In the genomic region with DNA sequence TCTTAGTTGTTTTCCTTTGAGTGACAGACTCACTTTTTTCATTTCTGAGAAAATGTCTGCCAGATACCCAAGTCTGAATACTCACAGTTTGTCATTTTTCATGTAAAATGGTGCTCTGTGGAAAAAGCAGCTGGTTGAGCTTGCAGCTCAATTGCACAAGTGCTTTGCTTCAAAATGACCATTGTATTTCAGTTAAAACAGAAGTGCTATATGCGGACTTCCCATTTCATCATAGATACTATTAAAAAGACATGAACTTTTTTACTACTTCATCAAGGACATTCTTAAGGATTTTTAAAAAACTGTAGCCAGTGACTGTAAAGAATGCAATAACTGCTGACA, we compare ENCODE assay signal across 13 cellular contexts.
DNase-seq lines count a peak whose midpoint lies in the region; ATAC-seq and TF ChIP-seq lines count a peak whose summit lies in the region.
"Had no signal": no experiment of that assay in that cellular context is flagged by ENCODE, and none has a peak within 500 bp of the region (broad histone marks: within the 10 kb centered on the region; RNA-seq: fewer than 3 reads in every experiment).

No MANE protein-coding gene starts in this region.

- H3K4me3 ChIP-seq in fibroblast of villous mesenchyme (ENCODE audit: low read depth, low read length): no peak overlapping the region
- no peak overlapping the region for H3K4me3 ChIP-seq in upper lobe of right lung
- H3K4me3 ChIP-seq: coronary artery had no signal

- H3K36me3 ChIP-seq in upper lobe of right lung: peaks cover 11% of the 10 kb centered on the region

- intact Hi-C loops in upper lobe of right lung (cut with DNase I): no loop called here

- peak overlapping the region; percentile 75 for H3K27ac Mint-ChIP-seq in stimulated activated naive CD8-positive, alpha-beta T cell treated with anti-CD3 and anti-CD28 coated beads, Interleukin-15, Interleukin-2, amounts not matched to agents 100 ng/mL and 50 ng/mL, for 24 hours

- H3K36me3 Mint-ChIP-seq in stimulated activated naive CD8-positive, alpha-beta T cell treated with anti-CD3 and anti-CD28 coated beads, Interleukin-15, Interleukin-2, amounts not matched to agents 100 ng/mL and 50 ng/mL, for 24 hours (ENCODE audit: low read depth): peaks cover 83% of the 10 kb centered on the region

- H3K4me1 Mint-ChIP-seq in stimulated activated naive CD8-positive, alpha-beta T cell treated with anti-CD3 and anti-CD28 coated beads, Interleukin-15, Interleukin-2, amounts not matched to agents 100 ng/mL and 50 ng/mL, for 24 hours (ENCODE audit: low read depth): peaks cover 96% of the 10 kb centered on the region

- ATAC-seq in stimulated activated naive CD8-positive, alpha-beta T cell treated with anti-CD3 and anti-CD28 coated beads, Interleukin-15, Interleukin-2, amounts not matched to agents 100 U/mL and 50 U/mL, for 24 hours: no peak
- ATAC-seq in upper lobe of right lung (peak; percentile 60), GM18502 (IDR thresholded peaks at IDR 0.05; ENCODE audit: poor library complexity, unreplicated experiment) (no peak)
- ATAC-seq: Panc1 had no signal

- no peak overlapping the region for H3K4me3 Mint-ChIP-seq in stimulated activated naive CD8-positive, alpha-beta T cell treated with anti-CD3 and anti-CD28 coated beads, Interleukin-15, Interleukin-2, amounts not matched to agents 100 ng/mL and 50 ng/mL, for 24 hours

- in situ Hi-C loops in SK-MEL-5 (cut with HindIII; ENCODE audit: low pct_unique_long_range_greater_than_20kb, low sequenced_read_pairs): no loop called here

- TF ChIP-seq CTCF in fibroblast of villous mesenchyme (IDR thresholded peaks at IDR 0.05; ENCODE audit: insufficient read depth, low read depth, low read length) (no peak), upper lobe of right lung (IDR thresholded peaks at IDR 0.05) (no peak)

- H3K27ac ChIP-seq in upper lobe of right lung: peak overlapping the region; percentile 21
- H3K27ac ChIP-seq: coronary artery had no signal

- H3K9me3 ChIP-seq in upper lobe of right lung: no peaks in the 10 kb centered on the region

- H3K4me1 ChIP-seq in upper lobe of right lung: peaks cover 35% of the 10 kb centered on the region

- no peak for DNase-seq in stimulated activated naive CD8-positive, alpha-beta T cell treated with anti-CD3 and anti-CD28 coated beads, Interleukin-15, Interleukin-2, amounts not matched to agents 100 U/mL and 50 U/mL, for 24 hours
- DNase-seq in SK-MEL-5 (ENCODE audit: low read depth, low spot score) (peak; percentile 48), fibroblast of villous mesenchyme (ENCODE audit: low read depth) (peak; percentile 41), upper lobe of right lung (no peak), HPDE6-E6E7 (ENCODE audit: extremely low spot score) (no peak), cortex of kidney (lab: John Stamatoyannopoulos, UW) (no peak)
- DNase-seq: GOT3; retina; stimulated activated CD4-positive, alpha-beta T cell treated with anti-CD3 and anti-CD28 coated beads, Interleukin-2, amount 100 ng/mL, for 24 hours had no signal

- H3K27me3 ChIP-seq in upper lobe of right lung: no peaks in the 10 kb centered on the region

- H3K9me3 Mint-ChIP-seq in stimulated activated naive CD8-positive, alpha-beta T cell treated with anti-CD3 and anti-CD28 coated beads, Interleukin-15, Interleukin-2, amounts not matched to agents 100 ng/mL and 50 ng/mL, for 24 hours: no peaks in the 10 kb centered on the region

- no peaks in the 10 kb centered on the region for H3K27me3 Mint-ChIP-seq in stimulated activated naive CD8-positive, alpha-beta T cell treated with anti-CD3 and anti-CD28 coated beads, Interleukin-15, Interleukin-2, amounts not matched to agents 100 ng/mL and 50 ng/mL, for 24 hours

Comparison
In these comparisons a context has a peak if more than half of its experiments do, and no peak if none do; other contexts are left out.
1. DNase-seq: peak in SK-MEL-5 (single experiment) and fibroblast of villous mesenchyme (single experiment); none in stimulated activated naive CD8-positive, alpha-beta T cell treated with anti-CD3 and anti-CD28 coated beads, Interleukin-15, Interleukin-2, amounts not matched to agents 100 U/mL and 50 U/mL, for 24 hours (single experiment), upper lobe of right lung (single experiment), HPDE6-E6E7 (single experiment) and cortex of kidney (single experiment).